ENCODE assay signal across 20 cellular contexts in the genomic region with DNA sequence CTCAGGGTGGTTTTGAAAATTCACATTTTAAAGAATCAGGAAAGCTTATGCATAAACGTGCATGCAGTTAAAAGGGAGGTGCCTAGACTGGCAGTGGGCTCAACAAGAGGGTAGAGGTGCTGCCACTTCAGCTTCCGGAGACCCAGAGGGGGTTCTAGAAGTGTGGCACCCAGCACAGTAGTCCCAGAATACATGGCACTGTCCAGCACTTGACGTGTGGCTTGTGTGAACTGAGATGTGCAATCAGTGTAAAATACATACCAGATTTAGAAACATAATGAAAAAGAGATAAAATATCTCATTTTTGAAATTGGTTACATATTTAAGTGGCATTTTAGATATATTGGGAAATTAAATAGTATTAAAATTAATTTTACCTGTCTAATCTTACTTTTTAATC.
DNase-seq lines count a peak whose midpoint lies in the region; ATAC-seq, FAIRE-seq and TF ChIP-seq lines count a peak whose summit lies in the region.
"Had no signal": no experiment of that assay in that cellular context is flagged by ENCODE, and none has a peak within 500 bp of the region (broad histone marks: within the 10 kb centered on the region; RNA-seq: fewer than 3 reads in every experiment).

No MANE protein-coding gene starts in this region.

- intact Hi-C loops in dorsolateral prefrontal cortex (cut with DNase I), result no loop called here

- H3K4me2 ChIP-seq in A549 (no peak overlapping the region), Karpas-422 (ENCODE audit: low read depth, low read length, poor library complexity, severe bottlenecking) (no peak overlapping the region)
- H3K4me2 ChIP-seq: BLaER1 treated with 17β-estradiol and CSF1 and Interleukin-3, amounts not matched to agents 10 nM and 100 nM had no signal

- H3K27ac ChIP-seq in A549 (no peak overlapping the region), dorsolateral prefrontal cortex (peak overlapping the region in 45 of 59 donors; percentile 1 to 96 (median 47)), Karpas-422 (ENCODE audit: low read length) (no peak overlapping the region)
- H3K27ac ChIP-seq: BLaER1 treated with 17β-estradiol and CSF1 and Interleukin-3, amounts not matched to agents 10 nM and 100 nM; C4-2B had no signal

- TF ChIP-seq CTCF in A549 (IDR thresholded peaks at IDR 0.05) (no peak), dorsolateral prefrontal cortex (IDR thresholded peaks at IDR 0.05 in 54 of 56, conservative IDR thresholded peaks at IDR 0.05 in 2 of 56; ENCODE audit: low read depth in 1 of 56, partially characterized antibody in 56 of 56) (no peak)

- 67% methylated on average over 3 of the region's 3 CpGs for WGBS in A549 (ENCODE audit: missing lambda C conversion rate)

- peaks cover 6% of the 10 kb centered on the region for H3K9me3 ChIP-seq in A549
- H3K9me3 ChIP-seq in Karpas-422 (ENCODE audit: low read length), result no peaks in the 10 kb centered on the region

- H3K36me3 ChIP-seq in Karpas-422 (ENCODE audit: insufficient read depth, low read length), result no peaks in the 10 kb centered on the region

- H2AFZ ChIP-seq in Karpas-422 (ENCODE audit: low read length), result no peak overlapping the region

- TF ChIP-seq RAD21 in A549 (conservative IDR thresholded peaks at IDR 0.05 in 1 of 2, IDR thresholded peaks at IDR 0.05 in 1 of 2) (no peak), Ishikawa (IDR thresholded peaks at IDR 0.05; ENCODE audit: low read depth) (no peak)

- H3K9me2 ChIP-seq in Karpas-422 (replicated peaks; ENCODE audit: insufficient read depth, low read length), result no peaks in the 10 kb centered on the region

- H3K79me2 ChIP-seq in Karpas-422 (ENCODE audit: low read length), result no peaks in the 10 kb centered on the region

- H3K9ac ChIP-seq in Karpas-422 (ENCODE audit: low read length), result no peak overlapping the region
- H3K9ac ChIP-seq: BLaER1 treated with 17β-estradiol and CSF1 and Interleukin-3, amounts not matched to agents 10 nM and 100 nM had no signal

- no peak for TF ChIP-seq POLR2A in A549 (IDR thresholded peaks at IDR 0.05; ENCODE audit: low read length)

- H3K4me3 ChIP-seq in A549, result no peak overlapping the region
- H3K4me3 ChIP-seq in dorsolateral prefrontal cortex, result no peak overlapping the region
- no peak overlapping the region for H3K4me3 ChIP-seq in Karpas-422 (ENCODE audit: low read length)
- H3K4me3 ChIP-seq: BLaER1 treated with 17β-estradiol and CSF1 and Interleukin-3, amounts not matched to agents 10 nM and 100 nM had no signal

- POLR2A ChIA-PET in A549 (lab: Yijun Ruan, JAX), result no interaction called here

- DNase-seq in A549 (ENCODE audit: low read depth in 1 of 2, low spot score in 1 of 2) (no peak), dorsolateral prefrontal cortex (no peak), putamen (ENCODE audit: low spot score) (no peak), Karpas-422 (no peak)
- DNase-seq: 8988T; AML-193; Caco-2; Calu3; CD4-positive, alpha-beta T cell; CD8-positive, alpha-beta T cell; DMS79 treated with DMSO at 0.1 percent for 48 hours; GF-D8 had no signal

- H3K27me3 ChIP-seq in dorsolateral prefrontal cortex (no peaks in the 10 kb centered on the region), Karpas-422 (ENCODE audit: low read length) (no peaks in the 10 kb centered on the region)
- H3K27me3 ChIP-seq: BLaER1 treated with 17β-estradiol and CSF1 and Interleukin-3, amounts not matched to agents 10 nM and 100 nM had no signal

- H3K4me1 ChIP-seq in A549 (no peaks in the 10 kb centered on the region; the same call in 2 of the 3 replicates), Karpas-422 (ENCODE audit: low read length) (no peaks in the 10 kb centered on the region)
- H3K4me1 ChIP-seq: Caco-2 had no signal

- CTCF ChIA-PET in A549 (lab: Yijun Ruan, JAX), result interaction anchor here (2.0 kb wide), 1 partner anchor 19 kb away, joined by 8 read pairs; no protein-coding TSS in a partner anchor

- H4K20me1 ChIP-seq in Karpas-422 (ENCODE audit: insufficient read depth, low read depth, low read length), result no peaks in the 10 kb centered on the region
- H4K20me1 ChIP-seq: BLaER1 treated with 17β-estradiol and CSF1 and Interleukin-3, amounts not matched to agents 10 nM and 100 nM had no signal

- no peak for ATAC-seq in A549
- ATAC-seq: CD8-positive, alpha-beta T cell had no signal

- peak; percentile 28 for FAIRE-seq in A549 (lab: Jason Lieb, UNC)
- FAIRE-seq: A204.1, D721Med, G401.6, GM12891, GM19239 had no signal

- TF ChIP-seq EP300 in A549 (IDR thresholded peaks at IDR 0.05), result no peak
- no peak for TF ChIP-seq EP300 in Ishikawa (IDR thresholded peaks at IDR 0.05; ENCODE audit: borderline replicate concordance)

TF ChIP-seq in A549, 52 proteins besides CTCF, POLR2A, EP300 and RAD21 (continues in another document):
- TF ChIP-seq CBX2 (IDR thresholded peaks at IDR 0.05; ENCODE audit: borderline replicate concordance, low read depth) (no peak), CHD4 (IDR thresholded peaks at IDR 0.05; ENCODE audit: borderline replicate concordance) (no peak), REST (IDR thresholded peaks at IDR 0.05) (no peak), HEYL (CRISPR knock-in tag; IDR thresholded peaks at IDR 0.05) (no peak), JUN (IDR thresholded peaks at IDR 0.05) (no peak), ZNF302 (CRISPR knock-in tag; IDR thresholded peaks at IDR 0.05) (no peak), HOXB5 (CRISPR knock-in tag; IDR thresholded peaks at IDR 0.05) (no peak), NR3C1 (IDR thresholded peaks at IDR 0.05) (no peak), EHMT2 (IDR thresholded peaks at IDR 0.05; ENCODE audit: low read depth) (no peak)
- TF ChIP-seq, protein P1, sequence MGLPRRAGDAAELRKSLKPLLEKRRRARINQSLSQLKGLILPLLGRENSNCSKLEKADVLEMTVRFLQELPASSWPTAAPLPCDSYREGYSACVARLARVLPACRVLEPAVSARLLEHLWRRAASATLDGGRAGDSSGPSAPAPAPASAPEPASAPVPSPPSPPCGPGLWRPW (IDR thresholded peaks at IDR 0.05), result no peak

TF ChIP-seq in Ishikawa, 13 proteins besides CTCF, POLR2A, EP300 and RAD21:
- peak; percentile 28; the same call in 1 of the 2 replicates for TF ChIP-seq REST (IDR thresholded peaks at IDR 0.05; ENCODE audit: low read depth)
- TF ChIP-seq TCF12 (IDR thresholded peaks at IDR 0.05; ENCODE audit: low read depth), result no peak
- no peak for TF ChIP-seq CREB1 (IDR thresholded peaks at IDR 0.05; ENCODE audit: low read depth)
- TF ChIP-seq, protein P2, sequence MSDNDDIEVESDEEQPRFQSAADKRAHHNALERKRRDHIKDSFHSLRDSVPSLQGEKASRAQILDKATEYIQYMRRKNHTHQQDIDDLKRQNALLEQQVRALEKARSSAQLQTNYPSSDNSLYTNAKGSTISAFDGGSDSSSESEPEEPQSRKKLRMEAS (IDR thresholded peaks at IDR 0.05), result no peak

Comparison
In these comparisons a context has a peak if more than half of its experiments do, and no peak if none do; other contexts are left out.
1. H3K27ac ChIP-seq: peak in dorsolateral prefrontal cortex (45 of 59); none in A549 (0 of 2) and Karpas-422 (single experiment).